ENCODE assay signal across 28 cellular contexts in the genomic region with DNA sequence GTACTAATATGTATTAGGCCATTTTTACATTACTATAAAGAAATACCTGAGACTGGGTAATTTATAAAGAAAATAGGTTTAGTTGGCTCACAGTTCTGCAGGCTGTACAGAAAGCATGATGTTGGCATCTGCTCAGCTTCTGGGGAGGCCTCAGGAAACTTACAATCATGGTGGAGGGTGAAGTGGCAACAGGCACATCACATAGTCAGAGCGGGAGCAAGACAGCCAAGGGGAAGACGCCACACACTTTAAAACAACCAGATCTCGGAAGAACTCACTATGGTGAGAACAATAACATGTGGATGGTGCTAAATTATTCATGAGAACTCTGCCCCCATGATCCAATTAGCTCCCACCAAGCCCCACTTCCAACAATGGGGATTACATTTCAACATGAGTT.
"Had no signal": no experiment of that assay in that cellular context is flagged by ENCODE, and none has a peak within 500 bp of the region (broad histone marks: within the 10 kb centered on the region; RNA-seq: fewer than 3 reads in every experiment).

No MANE protein-coding gene starts in this region.

- H3K4me3 Mint-ChIP-seq: dendritic cell treated with granulocyte-macrophage colony-stimulating factor and Interleukin-4, amounts not matched to agents 40 ng/mL and 50 ng/mL, for 4 days; effector memory CD8-positive, alpha-beta T cell; endodermal cell had no signal

- H3K9me3 ChIP-seq: colonic mucosa, esophagus muscularis mucosa, esophagus squamous epithelium, gastrocnemius medialis, gastroesophageal sphincter, heart left ventricle, heart right ventricle had no signal

- H3K4me1 ChIP-seq: colonic mucosa, esophagus muscularis mucosa, esophagus squamous epithelium, foreskin keratinocyte, gastrocnemius medialis, gastroesophageal sphincter, heart left ventricle, heart right ventricle had no signal

- H3K27ac ChIP-seq: colonic mucosa, coronary artery, dorsolateral prefrontal cortex, epithelial cell of prostate, esophagus muscularis mucosa, esophagus squamous epithelium, foreskin keratinocyte, gastrocnemius medialis, gastroesophageal sphincter, heart left ventricle, heart right ventricle had no signal

- H3K4me1 Mint-ChIP-seq: endodermal cell had no signal

- H3K27ac Mint-ChIP-seq: dendritic cell treated with granulocyte-macrophage colony-stimulating factor and Interleukin-4, amounts not matched to agents 40 ng/mL and 50 ng/mL, for 4 days; effector memory CD8-positive, alpha-beta T cell; endodermal cell had no signal

- FAIRE-seq: colon, endometrium, endothelial cell of umbilical vein, frontal cortex had no signal

- H3K4me3 ChIP-seq: colonic mucosa, coronary artery, dorsolateral prefrontal cortex, esophagus muscularis mucosa, esophagus squamous epithelium, gastrocnemius medialis, gastroesophageal sphincter, heart left ventricle, heart right ventricle had no signal

- H3K27me3 ChIP-seq: colonic mucosa, esophagus muscularis mucosa, esophagus squamous epithelium, foreskin keratinocyte, gastrocnemius medialis, gastroesophageal sphincter, heart left ventricle, heart right ventricle had no signal

- DNase-seq: colonic mucosa; cortex of kidney; dermis blood vessel endothelial cell; dorsolateral prefrontal cortex; effector CD4-positive, alpha-beta T cell; effector CD8-positive, alpha-beta T cell; effector memory CD4-positive, alpha-beta T cell; effector memory CD8-positive, alpha-beta T cell; endodermal cell; esophagus squamous epithelium; foreskin fibroblast; foreskin keratinocyte; foreskin melanocyte; gastrocnemius medialis; glutamatergic neuron; head of caudate nucleus; heart left ventricle; heart right ventricle had no signal

- ATAC-seq: effector memory CD8-positive, alpha-beta T cell; esophagus mucosa; foreskin keratinocyte; gastrocnemius medialis; gastroesophageal sphincter; heart left ventricle; heart right ventricle had no signal

- H3K9me3 Mint-ChIP-seq: dendritic cell treated with granulocyte-macrophage colony-stimulating factor and Interleukin-4, amounts not matched to agents 40 ng/mL and 50 ng/mL, for 4 days; effector memory CD8-positive, alpha-beta T cell; endodermal cell had no signal

- H3K27me3 Mint-ChIP-seq: dendritic cell treated with granulocyte-macrophage colony-stimulating factor and Interleukin-4, amounts not matched to agents 40 ng/mL and 50 ng/mL, for 4 days had no signal

- H3K36me3 ChIP-seq: colonic mucosa, esophagus muscularis mucosa, esophagus squamous epithelium, gastrocnemius medialis, gastroesophageal sphincter, heart left ventricle, heart right ventricle had no signal
